Comparison of ENCODE assay signal across 14 cellular contexts in the genomic region with DNA sequence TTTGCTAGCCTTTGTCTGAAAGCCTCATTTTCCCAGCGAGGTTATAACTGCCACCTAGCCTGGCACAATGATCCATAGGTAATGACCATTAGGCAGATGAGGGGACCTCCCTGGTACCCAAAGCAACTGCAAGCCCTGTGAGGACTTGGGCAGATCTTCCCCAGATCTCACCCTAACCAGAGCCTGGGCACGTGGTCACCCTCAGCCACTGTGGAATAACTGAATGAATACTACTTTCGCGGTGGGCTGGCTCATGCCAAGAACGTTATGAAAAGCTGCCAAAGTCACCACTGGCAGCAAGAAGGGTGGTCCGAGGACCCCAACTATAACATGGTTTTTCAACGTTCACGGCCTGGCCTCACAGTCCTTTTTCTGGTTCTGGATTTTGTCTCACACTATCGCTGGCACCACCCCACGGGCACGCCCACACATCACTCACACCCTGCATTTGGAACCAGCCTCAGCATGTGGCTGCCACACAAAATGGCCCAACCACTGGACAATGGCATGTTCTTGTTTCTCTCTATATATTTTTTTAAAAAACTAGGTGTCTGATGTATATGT.
"Had no signal": no experiment of that assay in that cellular context is flagged by ENCODE, and none has a peak within 500 bp of the region (broad histone marks: within the 10 kb centered on the region; RNA-seq: fewer than 3 reads in every experiment).

No MANE protein-coding gene starts in this region.

- H3K9me3 Mint-ChIP-seq: dendritic cell treated with granulocyte-macrophage colony-stimulating factor and Interleukin-4, amounts not matched to agents 40 ng/mL and 50 ng/mL, for 4 days; effector memory CD8-positive, alpha-beta T cell; stimulated activated naive B cell treated with anti-CD40 and anti-IgM and Interleukin-4, amounts not matched to agents 10 μg/mL and 1 μg/mL and 100 μg/mL, for 72 hours had no signal

- H3K36me3 ChIP-seq: upper lobe of right lung, WERI-Rb-1 had no signal

- H3K27ac ChIP-seq: epithelial cell of prostate, upper lobe of right lung, WERI-Rb-1 had no signal

- H3K27me3 Mint-ChIP-seq: dendritic cell treated with granulocyte-macrophage colony-stimulating factor and Interleukin-4, amounts not matched to agents 40 ng/mL and 50 ng/mL, for 4 days; effector memory CD8-positive, alpha-beta T cell; stimulated activated naive B cell treated with anti-CD40 and anti-IgM and Interleukin-4, amounts not matched to agents 10 μg/mL and 1 μg/mL and 100 μg/mL, for 72 hours had no signal

- H3K4me3 Mint-ChIP-seq: dendritic cell treated with granulocyte-macrophage colony-stimulating factor and Interleukin-4, amounts not matched to agents 40 ng/mL and 50 ng/mL, for 4 days; effector memory CD8-positive, alpha-beta T cell; stimulated activated naive B cell treated with anti-CD40 and anti-IgM and Interleukin-4, amounts not matched to agents 10 μg/mL and 1 μg/mL and 100 μg/mL, for 72 hours had no signal

- H3K27me3 ChIP-seq: upper lobe of right lung had no signal

- H3K4me2 ChIP-seq: SK-N-SH, smooth muscle cell had no signal

- H3K9me3 ChIP-seq: SK-N-SH, upper lobe of right lung had no signal

- DNase-seq: activated CD4-positive, alpha-beta T cell treated with anti-CD3 and anti-CD28 coated beads for 4 hours; activated naive CD4-positive, alpha-beta T cell treated with Interleukin-2 at 50 U/mL for 16 hours; central memory CD4-positive, alpha-beta T cell; effector memory CD8-positive, alpha-beta T cell; mammary epithelial cell; SK-N-SH; stimulated activated naive B cell treated with anti-CD40 and anti-IgM and Interleukin-4, amounts not matched to agents 10 μg/mL and 1 μg/mL and 100 μg/mL, for 72 hours; substantia nigra; T-helper 1 cell; upper lobe of right lung; WERI-Rb-1 had no signal

- H3K36me3 Mint-ChIP-seq: stimulated activated naive B cell treated with anti-CD40 and anti-IgM and Interleukin-4, amounts not matched to agents 10 μg/mL and 1 μg/mL and 100 μg/mL, for 72 hours had no signal

- H3K4me3 ChIP-seq: smooth muscle cell, upper lobe of right lung had no signal

- H3K27ac Mint-ChIP-seq: dendritic cell treated with granulocyte-macrophage colony-stimulating factor and Interleukin-4, amounts not matched to agents 40 ng/mL and 50 ng/mL, for 4 days; effector memory CD8-positive, alpha-beta T cell; stimulated activated naive B cell treated with anti-CD40 and anti-IgM and Interleukin-4, amounts not matched to agents 10 μg/mL and 1 μg/mL and 100 μg/mL, for 72 hours had no signal

- ATAC-seq: effector memory CD8-positive, alpha-beta T cell; stimulated activated naive B cell treated with anti-CD40 and anti-IgM and Interleukin-4, amounts not matched to agents 10 μg/mL and 1 μg/mL and 100 μg/mL, for 72 hours; upper lobe of right lung had no signal

- H3K9ac ChIP-seq: SK-N-SH had no signal
